ENCODE assay signal across 11 cellular contexts in the genomic region with DNA sequence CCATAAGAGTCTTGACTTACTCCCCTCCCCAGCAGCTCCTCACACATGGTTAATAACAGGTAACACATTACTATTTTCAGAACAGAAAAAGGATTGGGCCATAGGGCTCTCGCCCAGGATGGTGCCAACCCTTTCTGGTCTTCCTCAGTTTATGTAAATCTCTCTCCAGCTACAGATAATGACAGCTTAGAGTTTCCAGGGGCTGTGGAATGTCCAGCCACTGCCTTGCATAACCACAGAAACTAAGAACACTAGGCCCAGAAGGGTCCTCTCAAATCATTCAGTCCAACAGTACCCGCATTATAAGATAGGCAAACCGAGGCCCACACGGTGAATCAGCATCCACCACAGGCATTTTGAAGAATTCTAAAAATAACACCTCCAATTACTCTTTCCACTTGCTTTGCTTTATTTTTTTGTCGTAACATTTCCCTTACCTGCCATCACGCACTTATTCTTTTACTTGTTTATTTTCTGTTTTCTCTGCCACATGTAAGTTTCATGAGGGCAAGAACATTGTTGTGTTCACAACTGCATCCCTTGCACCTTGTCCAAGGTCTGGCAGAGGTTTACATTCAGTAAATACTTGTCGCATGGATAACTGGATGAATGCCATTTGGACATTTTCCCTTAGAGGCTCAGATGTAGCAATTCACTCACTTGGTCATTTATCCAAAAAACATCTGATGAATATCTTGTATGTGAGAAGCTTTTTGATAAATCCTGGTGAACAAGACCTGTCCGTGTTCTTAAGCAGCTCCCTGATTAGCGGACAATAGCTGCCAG. TPM values are rescaled to one million over a fixed set of nuclear protein-coding genes. Genes with fewer than 3 reads are reported as not detected.
A peak's percentile ranks its signal among the peaks of the same experiment; 100 is the strongest.
DNase-seq lines count a peak whose midpoint lies in the region; ATAC-seq and TF ChIP-seq lines count a peak whose summit lies in the region.
"Had no signal": no experiment of that assay in that cellular context is flagged by ENCODE, and none has a peak within 500 bp of the region (broad histone marks: within the 10 kb centered on the region; RNA-seq: fewer than 3 reads in every experiment).

No MANE protein-coding gene starts in this region.

- no peak for ATAC-seq in left ventricle myocardium superior
- ATAC-seq in stimulated activated naive CD8-positive, alpha-beta T cell treated with anti-CD3 and anti-CD28 coated beads, Interleukin-15, amount 100 ng/mL, for 72 hours = peak; percentile 62
- ATAC-seq in HG02840 (IDR thresholded peaks at IDR 0.05; ENCODE audit: low FRiP score, unreplicated experiment) = no peak

- no peaks in the 10 kb centered on the region for H3K36me3 Mint-ChIP-seq in activated CD4-positive, alpha-beta memory T cell treated with anti-CD3 and anti-CD28 coated beads, Interleukin-2, amount 10 ng/mL, durations not matched to agents 7 days and 5 days (ENCODE audit: low read depth)

- H3K27me3 Mint-ChIP-seq in activated CD4-positive, alpha-beta memory T cell treated with anti-CD3 and anti-CD28 coated beads, Interleukin-2, amount 10 ng/mL, durations not matched to agents 7 days and 5 days = no peaks in the 10 kb centered on the region
- H3K27me3 Mint-ChIP-seq in stimulated activated naive CD8-positive, alpha-beta T cell treated with anti-CD3 and anti-CD28 coated beads, Interleukin-15, amount 100 ng/mL, for 72 hours = no peaks in the 10 kb centered on the region

- H3K9me3 Mint-ChIP-seq in activated CD4-positive, alpha-beta memory T cell treated with anti-CD3 and anti-CD28 coated beads, Interleukin-2, amount 10 ng/mL, durations not matched to agents 7 days and 5 days = no peaks in the 10 kb centered on the region
- H3K9me3 Mint-ChIP-seq in stimulated activated naive CD8-positive, alpha-beta T cell treated with anti-CD3 and anti-CD28 coated beads, Interleukin-15, amount 100 ng/mL, for 72 hours = no peaks in the 10 kb centered on the region

- H3K4me1 Mint-ChIP-seq in activated CD4-positive, alpha-beta memory T cell treated with anti-CD3 and anti-CD28 coated beads, Interleukin-2, amount 10 ng/mL, durations not matched to agents 7 days and 5 days = peaks cover 67% of the 10 kb centered on the region
- H3K4me1 Mint-ChIP-seq in stimulated activated naive CD8-positive, alpha-beta T cell treated with anti-CD3 and anti-CD28 coated beads, Interleukin-15, amount 100 ng/mL, for 72 hours = peaks cover 64% of the 10 kb centered on the region

- TF ChIP-seq CTCF in left ventricle myocardium inferior (IDR thresholded peaks at IDR 0.05; ENCODE audit: borderline replicate concordance) (no peak), fibroblast of the aortic adventitia (IDR thresholded peaks at IDR 0.05; ENCODE audit: insufficient read depth, low read length) (no peak)

- H3K4me1 ChIP-seq in left ventricle myocardium inferior = peaks cover 55% of the 10 kb centered on the region

- no peaks in the 10 kb centered on the region for H3K27me3 ChIP-seq in left ventricle myocardium inferior (ENCODE audit: low read depth)
- H3K27me3 ChIP-seq: cardiac muscle cell had no signal

- POLR2A ChIA-PET in activated CD4-positive, alpha-beta memory T cell treated with anti-CD3 and anti-CD28 coated beads, Interleukin-2, amount 10 ng/mL, durations not matched to agents 7 days and 5 days (lab: Charles Lee) = interaction anchor here (0.6 to 1.6 kb wide), 6 partner anchors 8 to 1197 kb away, joined by 3 to 7 read pairs (median 4); partner anchors contain the start of gene SYS1

- intact Hi-C loops in left ventricle myocardium inferior (cut with micrococcal nuclease) (no loop called here), left ventricle myocardium superior (cut with micrococcal nuclease) (no loop called here)

- peak overlapping the region; percentile 93 for H3K27ac ChIP-seq in left ventricle myocardium inferior (replicated peaks)
- H3K27ac ChIP-seq: cardiac muscle cell, thoracic aorta had no signal

- CTCF ChIA-PET in activated CD4-positive, alpha-beta memory T cell treated with anti-CD3 and anti-CD28 coated beads, Interleukin-2, amount 10 ng/mL, durations not matched to agents 7 days and 5 days (lab: Charles Lee) = interaction anchor here (0.5 to 3.7 kb wide), 11 partner anchors 7 to 545 kb away, joined by 3 to 19 read pairs (median 4); partner anchors contain the start of gene SYS1

- H3K27ac Mint-ChIP-seq in activated CD4-positive, alpha-beta memory T cell treated with anti-CD3 and anti-CD28 coated beads, Interleukin-2, amount 10 ng/mL, durations not matched to agents 7 days and 5 days = peak overlapping the region; percentile 91
- H3K27ac Mint-ChIP-seq in stimulated activated naive CD8-positive, alpha-beta T cell treated with anti-CD3 and anti-CD28 coated beads, Interleukin-15, amount 100 ng/mL, for 72 hours = peak overlapping the region; percentile 73 to 90

- H3K36me3 ChIP-seq in left ventricle myocardium inferior = no peaks in the 10 kb centered on the region
- H3K36me3 ChIP-seq: cardiac muscle cell, thoracic aorta had no signal

- H3K4me3 ChIP-seq in left ventricle myocardium inferior = no peak overlapping the region
- H3K4me3 ChIP-seq in fibroblast of the aortic adventitia (ENCODE audit: low read depth, low read length) = no peak overlapping the region
- H3K4me3 ChIP-seq: cardiac muscle cell, thoracic aorta had no signal

- H3K9me3 ChIP-seq in left ventricle myocardium inferior (replicated peaks) = no peaks in the 10 kb centered on the region
- H3K9me3 ChIP-seq: thoracic aorta had no signal

- DNase-seq in left ventricle myocardium inferior = no peak
- no peak for DNase-seq in left ventricle myocardium superior
- DNase-seq in activated CD4-positive, alpha-beta memory T cell treated with anti-CD3 and anti-CD28 coated beads, Interleukin-2, amount 10 ng/mL, durations not matched to agents 7 days and 5 days = no peak
- DNase-seq in fibroblast of the aortic adventitia (ENCODE audit: low read depth) = peak; percentile 53
- no peak for DNase-seq in stimulated activated naive CD8-positive, alpha-beta T cell treated with anti-CD3 and anti-CD28 coated beads, Interleukin-15, amount 100 ng/mL, for 72 hours
- DNase-seq in NCI-H526 treated with DMSO at 0.1 percent for 48 hours (lab: John Stamatoyannopoulos, UW) = no peak
- DNase-seq in NCI-H748 (lab: John Stamatoyannopoulos, UW; ENCODE audit: unreplicated experiment) = no peak
- DNase-seq: NCI-H1417 had no signal

- peak overlapping the region; percentile 46 for H3K4me3 Mint-ChIP-seq in activated CD4-positive, alpha-beta memory T cell treated with anti-CD3 and anti-CD28 coated beads, Interleukin-2, amount 10 ng/mL, durations not matched to agents 7 days and 5 days
- peak overlapping the region; percentile 63 to 68 for H3K4me3 Mint-ChIP-seq in stimulated activated naive CD8-positive, alpha-beta T cell treated with anti-CD3 and anti-CD28 coated beads, Interleukin-15, amount 100 ng/mL, for 72 hours

RNA-seq across cellular contexts. Expression of gene SDC4, which starts 6.4 kb away (rescaled TPM):
- 77.4 TPM for total RNA-seq in left ventricle myocardium inferior
- 76.9 TPM for total RNA-seq in left ventricle myocardium superior
- total RNA-seq in activated CD4-positive, alpha-beta memory T cell treated with anti-CD3 and anti-CD28 coated beads, Interleukin-2, amount 10 ng/mL, durations not matched to agents 7 days and 5 days = 10 to 100 TPM; 28.1 to 28.3 TPM
- 91.1 and 150 TPM in 2 replicates for total RNA-seq in fibroblast of the aortic adventitia (ENCODE audit: low replicate concordance)

RNA-seq across cellular contexts. Expression of gene SYS1, which starts 8.3 kb away (rescaled TPM):
- total RNA-seq in left ventricle myocardium inferior (20.8 TPM), left ventricle myocardium superior (22.6 TPM), fibroblast of the aortic adventitia (ENCODE audit: low replicate concordance) (27.9 and 29.4 TPM in 2 replicates)
- total RNA-seq in activated CD4-positive, alpha-beta memory T cell treated with anti-CD3 and anti-CD28 coated beads, Interleukin-2, amount 10 ng/mL, durations not matched to agents 7 days and 5 days = 10 to 100 TPM; 22.1 to 24.2 TPM

RNA-seq across cellular contexts. Expression of gene TP53TG5, which starts 23.5 kb away (rescaled TPM):
- total RNA-seq in left ventricle myocardium inferior (0.80 TPM), left ventricle myocardium superior (2.1 TPM), fibroblast of the aortic adventitia (ENCODE audit: low replicate concordance) (0.09 TPM in 1 of 2 replicates, not detected in the other)
- total RNA-seq in activated CD4-positive, alpha-beta memory T cell treated with anti-CD3 and anti-CD28 coated beads, Interleukin-2, amount 10 ng/mL, durations not matched to agents 7 days and 5 days = not detected
- total RNA-seq: thoracic aorta had no signal

RNA-seq across cellular contexts. Expression of gene MATN4, which starts 46.5 kb away (rescaled TPM):
- total RNA-seq in left ventricle myocardium inferior (not detected), left ventricle myocardium superior (not detected), fibroblast of the aortic adventitia (ENCODE audit: low replicate concordance) (not detected in 2 replicates)
- 1 to 10 TPM in 1 of 2 experiments, under 1 TPM in 1; 0.83 to 1.5 TPM for total RNA-seq in activated CD4-positive, alpha-beta memory T cell treated with anti-CD3 and anti-CD28 coated beads, Interleukin-2, amount 10 ng/mL, durations not matched to agents 7 days and 5 days
- total RNA-seq: cardiac muscle cell had no signal

RNA-seq across cellular contexts. Expression of gene RBPJL, which starts 48.0 kb away (rescaled TPM):
- total RNA-seq in left ventricle myocardium inferior (not detected), left ventricle myocardium superior (not detected), fibroblast of the aortic adventitia (ENCODE audit: low replicate concordance) (not detected in 2 replicates)
- total RNA-seq in activated CD4-positive, alpha-beta memory T cell treated with anti-CD3 and anti-CD28 coated beads, Interleukin-2, amount 10 ng/mL, durations not matched to agents 7 days and 5 days = not detected
- total RNA-seq: cardiac muscle cell, thoracic aorta had no signal
